1 cellular context compared by ENCODE assay signal in the genomic region with DNA sequence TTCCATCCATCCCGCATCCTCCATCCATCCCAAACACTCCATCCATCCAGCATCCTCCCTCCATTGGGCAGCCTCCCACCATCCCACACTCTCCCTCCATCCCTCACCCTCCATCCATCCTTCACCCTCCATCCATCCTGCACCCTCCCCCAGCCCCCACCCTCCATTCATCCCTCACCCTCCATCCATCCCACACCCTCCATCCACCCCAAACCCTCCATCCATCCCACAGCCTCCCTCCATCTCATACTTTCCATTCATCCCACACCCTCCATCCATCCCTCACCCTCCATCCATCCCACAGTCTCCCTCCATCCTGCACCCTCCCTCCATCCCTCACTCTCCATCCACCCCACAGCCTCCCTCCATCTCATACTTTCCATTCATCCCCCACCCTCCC.
TF ChIP-seq lines count a peak whose summit lies in the region.

No MANE protein-coding gene starts in this region.

TF ChIP-seq in H1, 55 proteins besides CTCF, POLR2A, EP300 and RAD21:
- TF ChIP-seq SP2 (IDR thresholded peaks at IDR 0.05; ENCODE audit: low read length) (no peak), SIX5 (IDR thresholded peaks at IDR 0.05; ENCODE audit: low read depth, low read length) (no peak), E2F6 (IDR thresholded peaks at IDR 0.05) (no peak)
